In the genomic region with DNA sequence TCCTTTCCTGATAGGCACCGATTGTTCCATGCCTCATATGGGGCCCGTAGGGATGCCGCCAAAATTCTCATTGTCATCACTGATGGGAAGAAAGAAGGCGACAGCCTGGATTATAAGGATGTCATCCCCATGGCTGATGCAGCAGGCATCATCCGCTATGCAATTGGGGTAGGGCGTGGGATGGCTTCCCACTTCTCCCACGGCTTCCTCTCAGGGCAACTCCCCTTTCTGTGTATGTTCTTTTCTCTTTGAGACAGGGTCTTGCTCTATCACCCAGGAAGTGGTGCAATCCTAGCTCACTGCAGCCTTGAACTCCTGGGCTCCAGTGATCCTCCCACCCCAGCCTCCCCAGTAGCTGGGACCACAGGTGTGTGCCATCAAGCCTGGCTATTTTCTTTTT, we compare ENCODE assay signal across 28 cellular contexts.
"Had no signal": no experiment of that assay in that cellular context is flagged by ENCODE, and none has a peak within 500 bp of the region (broad histone marks: within the 10 kb centered on the region; RNA-seq: fewer than 3 reads in every experiment).

No MANE protein-coding gene starts in this region.

- H3K27ac ChIP-seq: body of pancreas, coronary artery, heart left ventricle, lower lobe of right lung, testis, transverse colon had no signal

- H3K4me1 ChIP-seq: body of pancreas, testis, transverse colon had no signal

- ATAC-seq: activated T-cell treated with anti-CD3 and anti-CD28 coated beads, Interleukin-2, amount 50 U/mL, for 72 hours; body of pancreas; esophagus mucosa; heart left ventricle; left lung; mucosa of descending colon; stimulated activated naive CD8-positive, alpha-beta T cell treated with anti-CD3 and anti-CD28 coated beads, Interleukin-15, Interleukin-2, amounts not matched to agents 100 U/mL and 50 U/mL, for 24 hours; T-cell had no signal

- H3K9me3 ChIP-seq: body of pancreas, heart left ventricle, left lung, lower lobe of right lung, mucosa of descending colon, testis, transverse colon had no signal

- DNase-seq: activated B cell treated with CpG ODN at 0.5 μM for 24 hours; activated CD4-positive, alpha-beta T cell treated with anti-CD3 and anti-CD28 coated beads for 4 hours; activated CD4-positive, alpha-beta T cell treated with anti-CD3 and anti-CD28 coated beads, Interleukin-2, amount 50 U/mL, for 4 hours; activated effector memory CD4-positive, alpha-beta T cell treated with Interleukin-2 at 50 U/mL for 16 hours; activated naive CD4-positive, alpha-beta T cell treated with Interleukin-2 at 50 U/mL for 16 hours; activated T-cell treated with anti-CD3 and anti-CD28 coated beads for 4 hours; activated T-cell treated with anti-CD3 and anti-CD28 coated beads, Interleukin-2, amount 50 U/mL, for 72 hours; anterior cingulate cortex; cerebellar nuclear complex; endodermal cell; foreskin fibroblast; left lung; lower lobe of right lung; mesendoderm; mucosa of descending colon; stimulated activated CD4-positive, alpha-beta T cell treated with anti-CD3 and anti-CD28 coated beads, Interleukin-15, amount 100 ng/mL, for 24 hours; stimulated activated naive CD8-positive, alpha-beta T cell treated with anti-CD3 and anti-CD28 coated beads, Interleukin-15, Interleukin-2, amounts not matched to agents 100 U/mL and 50 U/mL, for 24 hours; T-cell; testis; transverse colon had no signal

- H3K27me3 Mint-ChIP-seq: activated B cell treated with CpG ODN at 0.5 μM for 24 hours; activated naive CD8-positive, alpha-beta T cell; T-cell had no signal

- H3K36me3 ChIP-seq: heart left ventricle, lower lobe of right lung, transverse colon had no signal

- H3K4me3 ChIP-seq: body of pancreas, coronary artery, heart left ventricle, left lung, lower lobe of right lung, mucosa of descending colon, smooth muscle cell, testis, transverse colon had no signal

- H3K27ac Mint-ChIP-seq: activated B cell treated with CpG ODN at 0.5 μM for 24 hours; activated naive CD8-positive, alpha-beta T cell; activated T-cell treated with anti-CD3 and anti-CD28 coated beads, Interleukin-2, amount 50 U/mL, for 72 hours; endodermal cell; nephron; progenitor cell of endocrine pancreas had no signal

- H3K36me3 Mint-ChIP-seq: activated naive CD8-positive, alpha-beta T cell; T-cell had no signal

- H3K9me3 Mint-ChIP-seq: activated B cell treated with CpG ODN at 0.5 μM for 24 hours; activated T-cell treated with anti-CD3 and anti-CD28 coated beads, Interleukin-2, amount 50 U/mL, for 72 hours; endodermal cell; nephron; T-cell had no signal

- H3K27me3 ChIP-seq: body of pancreas, testis, transverse colon had no signal

- H3K4me3 Mint-ChIP-seq: activated B cell treated with CpG ODN at 0.5 μM for 24 hours; activated naive CD8-positive, alpha-beta T cell; activated T-cell treated with anti-CD3 and anti-CD28 coated beads, Interleukin-2, amount 50 U/mL, for 72 hours; endodermal cell; nephron; T-cell had no signal

- H3K4me1 Mint-ChIP-seq: endodermal cell had no signal
